2 cellular contexts compared by ENCODE assay signal in genomic region chr10:60141916-60142559, GRCh38.
TF ChIP-seq lines count a peak whose summit lies in the region.

No MANE protein-coding gene starts in this region.

TF ChIP-seq in HCT116, 20 proteins besides CTCF, POLR2A, EP300 and RAD21 (continued from another document):
- no peak for TF ChIP-seq ZBTB33 (IDR thresholded peaks at IDR 0.05; ENCODE audit: extremely low read depth, insufficient replicate concordance, low read length)
- no peak for TF ChIP-seq SIN3A (IDR thresholded peaks at IDR 0.05; ENCODE audit: low read depth)
- TF ChIP-seq, protein P1, sequence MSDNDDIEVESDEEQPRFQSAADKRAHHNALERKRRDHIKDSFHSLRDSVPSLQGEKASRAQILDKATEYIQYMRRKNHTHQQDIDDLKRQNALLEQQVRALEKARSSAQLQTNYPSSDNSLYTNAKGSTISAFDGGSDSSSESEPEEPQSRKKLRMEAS (IDR thresholded peaks at IDR 0.05), result no peak
- no peak for TF ChIP-seq ZFX (IDR thresholded peaks at IDR 0.05)
- no peak for TF ChIP-seq ZNF274 (IDR thresholded peaks at IDR 0.05; ENCODE audit: low read depth, low read length)
- no peak for TF ChIP-seq EGR1 (IDR thresholded peaks at IDR 0.05; ENCODE audit: low read depth)
- no peak for TF ChIP-seq TCF7L2 (IDR thresholded peaks at IDR 0.05; ENCODE audit: borderline replicate concordance, extremely low read depth, insufficient read depth, insufficient read length)
- TF ChIP-seq CBX3 (IDR thresholded peaks at IDR 0.05; ENCODE audit: low read depth), result no peak
- TF ChIP-seq, protein P2, sequence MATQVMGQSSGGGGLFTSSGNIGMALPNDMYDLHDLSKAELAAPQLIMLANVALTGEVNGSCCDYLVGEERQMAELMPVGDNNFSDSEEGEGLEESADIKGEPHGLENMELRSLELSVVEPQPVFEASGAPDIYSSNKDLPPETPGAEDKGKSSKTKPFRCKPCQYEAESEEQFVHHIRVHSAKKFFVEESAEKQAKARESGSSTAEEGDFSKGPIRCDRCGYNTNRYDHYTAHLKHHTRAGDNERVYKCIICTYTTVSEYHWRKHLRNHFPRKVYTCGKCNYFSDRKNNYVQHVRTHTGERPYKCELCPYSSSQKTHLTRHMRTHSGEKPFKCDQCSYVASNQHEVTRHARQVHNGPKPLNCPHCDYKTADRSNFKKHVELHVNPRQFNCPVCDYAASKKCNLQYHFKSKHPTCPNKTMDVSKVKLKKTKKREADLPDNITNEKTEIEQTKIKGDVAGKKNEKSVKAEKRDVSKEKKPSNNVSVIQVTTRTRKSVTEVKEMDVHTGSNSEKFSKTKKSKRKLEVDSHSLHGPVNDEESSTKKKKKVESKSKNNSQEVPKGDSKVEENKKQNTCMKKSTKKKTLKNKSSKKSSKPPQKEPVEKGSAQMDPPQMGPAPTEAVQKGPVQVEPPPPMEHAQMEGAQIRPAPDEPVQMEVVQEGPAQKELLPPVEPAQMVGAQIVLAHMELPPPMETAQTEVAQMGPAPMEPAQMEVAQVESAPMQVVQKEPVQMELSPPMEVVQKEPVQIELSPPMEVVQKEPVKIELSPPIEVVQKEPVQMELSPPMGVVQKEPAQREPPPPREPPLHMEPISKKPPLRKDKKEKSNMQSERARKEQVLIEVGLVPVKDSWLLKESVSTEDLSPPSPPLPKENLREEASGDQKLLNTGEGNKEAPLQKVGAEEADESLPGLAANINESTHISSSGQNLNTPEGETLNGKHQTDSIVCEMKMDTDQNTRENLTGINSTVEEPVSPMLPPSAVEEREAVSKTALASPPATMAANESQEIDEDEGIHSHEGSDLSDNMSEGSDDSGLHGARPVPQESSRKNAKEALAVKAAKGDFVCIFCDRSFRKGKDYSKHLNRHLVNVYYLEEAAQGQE (IDR thresholded peaks at IDR 0.05; ENCODE audit: low read depth), result no peak
- no peak for TF ChIP-seq CEBPB (IDR thresholded peaks at IDR 0.05; ENCODE audit: low read depth)
- TF ChIP-seq EZH2 (IDR thresholded peaks at IDR 0.05), result no peak

TF ChIP-seq in WTC11, 78 proteins besides CTCF, POLR2A, EP300 and RAD21 (continued from another document):
- TF ChIP-seq E2F4 (CRISPR knock-in tag; IDR thresholded peaks at IDR 0.05; ENCODE audit: borderline replicate concordance, low read depth), result no peak
- no peak for TF ChIP-seq MLX (CRISPR knock-in tag; IDR thresholded peaks at IDR 0.05)
- no peak for TF ChIP-seq GRHL2 (CRISPR knock-in tag; IDR thresholded peaks at IDR 0.05; ENCODE audit: insufficient replicate concordance, severe bottlenecking)
- no peak for TF ChIP-seq KAT7 (CRISPR knock-in tag; IDR thresholded peaks at IDR 0.05; ENCODE audit: borderline replicate concordance)
- no peak for TF ChIP-seq MXD4 (CRISPR knock-in tag; IDR thresholded peaks at IDR 0.05; ENCODE audit: borderline replicate concordance)
- no peak for TF ChIP-seq ERG (CRISPR knock-in tag; IDR thresholded peaks at IDR 0.05)
- TF ChIP-seq, protein P1 (CRISPR knock-in tag; IDR thresholded peaks at IDR 0.05), result no peak
- no peak for TF ChIP-seq PREB (CRISPR knock-in tag; IDR thresholded peaks at IDR 0.05; ENCODE audit: borderline replicate concordance)
